In the genomic region with DNA sequence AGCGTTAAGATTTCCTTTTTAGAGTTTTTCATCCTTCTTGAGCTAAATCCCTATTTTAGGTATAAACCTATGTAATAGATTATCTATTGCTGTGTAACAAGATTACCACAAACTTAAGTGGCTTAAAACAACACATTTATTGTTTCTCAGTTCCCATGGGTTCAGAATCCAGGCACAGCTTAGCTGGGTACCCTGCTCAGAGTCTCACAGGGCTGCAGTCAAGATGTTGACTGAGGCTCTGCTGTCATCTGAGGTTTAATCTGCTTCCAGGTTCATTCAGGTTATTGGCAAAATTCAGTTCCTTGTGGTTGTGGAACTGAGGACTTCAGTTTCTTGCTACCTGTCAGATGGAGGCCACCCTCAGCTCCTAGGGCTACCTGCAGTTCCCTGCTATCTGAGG, we compare ENCODE assay signal across 20 cellular contexts.
DNase-seq lines count a peak whose midpoint lies in the region; ATAC-seq and TF ChIP-seq lines count a peak whose summit lies in the region.
"Had no signal": no experiment of that assay in that cellular context is flagged by ENCODE, and none has a peak within 500 bp of the region (broad histone marks: within the 10 kb centered on the region; RNA-seq: fewer than 3 reads in every experiment).

No MANE protein-coding gene starts in this region.

- H3K4me3 Mint-ChIP-seq in activated T-cell treated with anti-CD3 and anti-CD28 coated beads, Interleukin-2, amount 50 U/mL, for 24 hours = no peak overlapping the region
- no peak overlapping the region for H3K4me3 Mint-ChIP-seq in activated naive CD8-positive, alpha-beta T cell treated with anti-CD3 and anti-CD28 coated beads, Interleukin-2, amount 50 U/mL, for 24 hours
- H3K4me3 Mint-ChIP-seq: CD4-positive, alpha-beta T cell had no signal

- H3K9me3 ChIP-seq in heart right ventricle (no peaks in the 10 kb centered on the region), MG63 (no peaks in the 10 kb centered on the region)
- H3K9me3 ChIP-seq: HAP-1, neutrophil had no signal

- H3K36me3 Mint-ChIP-seq in activated T-cell treated with anti-CD3 and anti-CD28 coated beads, Interleukin-2, amount 50 U/mL, for 24 hours (ENCODE audit: low read depth) = peaks cover 72% of the 10 kb centered on the region
- peaks cover 37% of the 10 kb centered on the region for H3K36me3 Mint-ChIP-seq in activated naive CD8-positive, alpha-beta T cell treated with anti-CD3 and anti-CD28 coated beads, Interleukin-2, amount 50 U/mL, for 24 hours (ENCODE audit: low read depth)

- H3K27ac ChIP-seq in heart right ventricle = no peak overlapping the region
- H3K27ac ChIP-seq: neutrophil had no signal

- no peaks in the 10 kb centered on the region for H3K9me3 Mint-ChIP-seq in activated T-cell treated with anti-CD3 and anti-CD28 coated beads, Interleukin-2, amount 50 U/mL, for 24 hours
- H3K9me3 Mint-ChIP-seq in activated naive CD8-positive, alpha-beta T cell treated with anti-CD3 and anti-CD28 coated beads, Interleukin-2, amount 50 U/mL, for 24 hours = no peaks in the 10 kb centered on the region
- H3K9me3 Mint-ChIP-seq: CD4-positive, alpha-beta T cell had no signal

- H3K4me3 ChIP-seq in heart right ventricle = no peak overlapping the region
- H3K4me3 ChIP-seq in MG63 = no peak overlapping the region
- H3K4me3 ChIP-seq: HAP-1 had no signal

- no peaks in the 10 kb centered on the region for H3K4me1 ChIP-seq in heart right ventricle
- H3K4me1 ChIP-seq: HAP-1 had no signal

- peaks cover 28% of the 10 kb centered on the region for H3K4me1 Mint-ChIP-seq in activated T-cell treated with anti-CD3 and anti-CD28 coated beads, Interleukin-2, amount 50 U/mL, for 24 hours (ENCODE audit: low read depth)
- peaks cover 26% of the 10 kb centered on the region for H3K4me1 Mint-ChIP-seq in activated naive CD8-positive, alpha-beta T cell treated with anti-CD3 and anti-CD28 coated beads, Interleukin-2, amount 50 U/mL, for 24 hours

- 97% methylated on average over 1 of the region's 1 CpG for WGBS in heart right ventricle, 2 donors

- intact Hi-C loops in heart right ventricle (cut with DNase I) = loop anchor here in 6 of 10 donors (5.0 to 10.0 kb wide), 5 partner anchors 77 to 149 kb away; a partner anchor contains a TSS

- no peak for TF ChIP-seq CTCF in heart right ventricle (IDR thresholded peaks at IDR 0.05)

- DNase-seq in activated T-cell treated with anti-CD3 and anti-CD28 coated beads, Interleukin-2, amount 50 U/mL, for 24 hours = no peak
- DNase-seq in activated T-cell treated with anti-CD3 and anti-CD28 coated beads, Interleukin-2, amount 50 U/mL, for 1 hour = no peak
- DNase-seq in activated naive CD8-positive, alpha-beta T cell treated with anti-CD3 and anti-CD28 coated beads, Interleukin-2, amount 50 U/mL, for 24 hours = no peak
- no peak for DNase-seq in stimulated activated CD4-positive, alpha-beta T cell treated with anti-CD3 and anti-CD28 coated beads, Interleukin-2, amount 100 ng/mL, for 48 hours
- no peak for DNase-seq in heart right ventricle
- DNase-seq in MG63 = no peak
- DNase-seq: ACHN; activated CD4-positive, CD25-positive, alpha-beta regulatory T cell treated with anti-CD3 and anti-CD28 coated beads, Interleukin-2, amount 50 U/mL, for 72 hours; CD4-positive, alpha-beta T cell; central memory CD4-positive, alpha-beta T cell; DMS79 treated with DMSO at 0.1 percent for 48 hours; effector CD4-positive, alpha-beta T cell; NCI-H146; T1000 had no signal

- H3K27ac Mint-ChIP-seq in activated T-cell treated with anti-CD3 and anti-CD28 coated beads, Interleukin-2, amount 50 U/mL, for 24 hours = peak overlapping the region; percentile 91
- peak overlapping the region; percentile 88 for H3K27ac Mint-ChIP-seq in activated naive CD8-positive, alpha-beta T cell treated with anti-CD3 and anti-CD28 coated beads, Interleukin-2, amount 50 U/mL, for 24 hours

- H3K36me3 ChIP-seq in heart right ventricle (peaks cover 0 to 60% (median 0%) of the 10 kb centered on the region in 9 donors), MG63 (no peaks in the 10 kb centered on the region)
- H3K36me3 ChIP-seq: HAP-1 had no signal

- peaks cover 19% of the 10 kb centered on the region for H3K27me3 Mint-ChIP-seq in activated T-cell treated with anti-CD3 and anti-CD28 coated beads, Interleukin-2, amount 50 U/mL, for 24 hours
- H3K27me3 Mint-ChIP-seq in activated naive CD8-positive, alpha-beta T cell treated with anti-CD3 and anti-CD28 coated beads, Interleukin-2, amount 50 U/mL, for 24 hours = no peaks in the 10 kb centered on the region
- H3K27me3 Mint-ChIP-seq: CD4-positive, alpha-beta T cell had no signal

- peak; percentile 43 for ATAC-seq in GM19452 (IDR thresholded peaks at IDR 0.05; ENCODE audit: unreplicated experiment)
- peak; percentile 36 for ATAC-seq in HG03521 (IDR thresholded peaks at IDR 0.05; ENCODE audit: unreplicated experiment)
- ATAC-seq in activated naive CD8-positive, alpha-beta T cell treated with anti-CD3 and anti-CD28 coated beads, Interleukin-2, amount 50 U/mL, for 24 hours = no peak
- ATAC-seq in heart right ventricle = no peak
- ATAC-seq: left lobe of liver, Panc1 had no signal

- peaks cover 0 to 32% (median 0%) of the 10 kb centered on the region in 7 donors for H3K27me3 ChIP-seq in heart right ventricle
- no peaks in the 10 kb centered on the region for H3K27me3 ChIP-seq in MG63
- H3K27me3 ChIP-seq: neutrophil had no signal

Comparison
In these comparisons a context has a peak if more than half of its experiments do, and no peak if none do; other contexts are left out.
1. ATAC-seq: peak in GM19452 (single experiment) and HG03521 (single experiment); none in activated naive CD8-positive, alpha-beta T cell treated with anti-CD3 and anti-CD28 coated beads, Interleukin-2, amount 50 U/mL, for 24 hours (single experiment) and heart right ventricle (0 of 8).